8 cellular contexts compared by ENCODE assay signal in genomic region chr13:42039946-42040729, GRCh38. TPM values are rescaled to one million over a fixed set of nuclear protein-coding genes. Genes with fewer than 3 reads are reported as not detected.
DNase-seq lines count a peak whose midpoint lies in the region; ATAC-seq and TF ChIP-seq lines count a peak whose summit lies in the region.

No MANE protein-coding gene starts in this region.

- in situ Hi-C loops in KBM-7 (cut with MboI; ENCODE audit: low pct_unique_long_range_greater_than_20kb, low sequenced_read_pairs) = no loop called here

- CTCF ChIA-PET in activated naive CD4-positive, alpha-beta T cell treated with anti-CD3 and anti-CD28 coated beads, Interleukin-2, amount 10 ng/mL, durations not matched to agents 7 days and 5 days (lab: Charles Lee) = no interaction called here

- H3K4me3 Mint-ChIP-seq in activated naive CD4-positive, alpha-beta T cell treated with anti-CD3 and anti-CD28 coated beads, Interleukin-2, amount 10 ng/mL, durations not matched to agents 7 days and 5 days = peak overlapping the region; percentile 88

- H3K4me1 ChIP-seq in SJCRH30 = no peaks in the 10 kb centered on the region

- TF ChIP-seq CTCF in omental fat pad (IDR thresholded peaks at IDR 0.05) = no peak

- peak overlapping the region; percentile 84 for H3K27ac Mint-ChIP-seq in activated naive CD4-positive, alpha-beta T cell treated with anti-CD3 and anti-CD28 coated beads, Interleukin-2, amount 10 ng/mL, durations not matched to agents 7 days and 5 days

- H3K36me3 Mint-ChIP-seq in activated naive CD4-positive, alpha-beta T cell treated with anti-CD3 and anti-CD28 coated beads, Interleukin-2, amount 10 ng/mL, durations not matched to agents 7 days and 5 days = no peaks in the 10 kb centered on the region

- peaks cover 47% of the 10 kb centered on the region for H3K27me3 Mint-ChIP-seq in activated naive CD4-positive, alpha-beta T cell treated with anti-CD3 and anti-CD28 coated beads, Interleukin-2, amount 10 ng/mL, durations not matched to agents 7 days and 5 days

- H3K27me3 ChIP-seq in SJCRH30 = no peaks in the 10 kb centered on the region

- ATAC-seq in GM21723 (IDR thresholded peaks at IDR 0.05; ENCODE audit: unreplicated experiment) (peak; percentile 67), omental fat pad (ENCODE audit: low FRiP score) (peak; percentile 87)

- peaks cover 4% of the 10 kb centered on the region; the same call in 1 of the 2 replicates for H3K9me3 ChIP-seq in SJCRH30 (replicated peaks)

- peaks cover 4% of the 10 kb centered on the region for H3K9me3 Mint-ChIP-seq in activated naive CD4-positive, alpha-beta T cell treated with anti-CD3 and anti-CD28 coated beads, Interleukin-2, amount 10 ng/mL, durations not matched to agents 7 days and 5 days

- no peaks in the 10 kb centered on the region for H3K36me3 ChIP-seq in SJCRH30

- peak overlapping the region; percentile 70 for H3K27ac ChIP-seq in SJCRH30
- H3K27ac ChIP-seq in temporal lobe (ENCODE audit: low read depth, low read length) = peak overlapping the region; percentile 70

- H3K4me3 ChIP-seq in SJCRH30 = peak overlapping the region; percentile 99

- peaks cover 23% of the 10 kb centered on the region for H3K4me1 Mint-ChIP-seq in activated naive CD4-positive, alpha-beta T cell treated with anti-CD3 and anti-CD28 coated beads, Interleukin-2, amount 10 ng/mL, durations not matched to agents 7 days and 5 days

- DNase-seq in EH (ENCODE audit: low read depth) (peak; percentile 90), KBM-7 (peak; percentile 73), SJCRH30 (peak; percentile 84 to 85), globus pallidus (ENCODE audit: low spot score) (peak; percentile 83), omental fat pad (ENCODE audit: low spot score) (peak; percentile 78)
- peak; percentile 92 for DNase-seq in activated naive CD4-positive, alpha-beta T cell treated with anti-CD3 and anti-CD28 coated beads, Interleukin-2, amount 10 ng/mL, durations not matched to agents 7 days and 5 days

RNA-seq across cellular contexts. Expression of gene DGKH, which starts 8.3 kb away (rescaled TPM):
- total RNA-seq in SJCRH30 (2014; rRNA removed; shearing (Covaris generic)) = 5.9 and 8.6 TPM in 2 replicates
- 10 to 100 TPM in 3 of 4 donors, 1 to 10 TPM in 1; 9.7 to 24.7 (median 17.6) TPM for total RNA-seq in omental fat pad
- total RNA-seq in temporal lobe = 12.8 TPM

Comparison
In these comparisons a context has a peak if more than half of its experiments do, and no peak if none do; other contexts are left out.
1. Peak in every context shown above with its lines: DNase-seq, ATAC-seq, H3K4me3 ChIP-seq and H3K27ac ChIP-seq.